Comparison of ENCODE assay signal across 8 cellular contexts in genomic region chr3:105867690-105868449, GRCh38. TPM values are rescaled to one million over a fixed set of nuclear protein-coding genes. Genes with fewer than 3 reads are reported as not detected.
DNase-seq lines count a peak whose midpoint lies in the region; ATAC-seq, FAIRE-seq and TF ChIP-seq lines count a peak whose summit lies in the region.

No MANE protein-coding gene starts in this region.

- peak; percentile 20 for DNase-seq in activated naive CD4-positive, alpha-beta T cell treated with anti-CD3 and anti-CD28 coated beads, Interleukin-2, amount 10 ng/mL, durations not matched to agents 7 days and 5 days
- no peak for DNase-seq in activated naive CD4-positive, alpha-beta T cell treated with Interleukin-2 at 50 U/mL for 16 hours
- DNase-seq in SW480 (ENCODE audit: low spot score) (peak; percentile 27), pancreas (peak in 1 of 6 donors; percentile 13), GM13977 (ENCODE audit: low spot score) (no peak), NCI-H1092 treated with DMSO at 0.1 percent for 48 hours (lab: John Stamatoyannopoulos, UW) (no peak), GM12891 (ENCODE audit: insufficient read length, low spot score) (no peak)

- FAIRE-seq in pancreas (lab: Jason Lieb, UNC) (no peak), GM12891 (lab: Jason Lieb, UNC) (no peak)

- H3K4me1 ChIP-seq in esophagus (ENCODE audit: control insufficient read depth in 2 of 2, insufficient read depth in 2 of 2, low read length in 1 of 2) (no peaks in the 10 kb centered on the region), pancreas (peaks cover 12 to 26% (median 15%) of the 10 kb centered on the region in 3 donors)

- CTCF ChIA-PET in activated naive CD4-positive, alpha-beta T cell treated with anti-CD3 and anti-CD28 coated beads, Interleukin-2, amount 10 ng/mL, durations not matched to agents 7 days and 5 days (lab: Charles Lee), result interaction anchor here (1.1 kb wide), 1 partner anchor 39 kb away, joined by 3 read pairs; no protein-coding TSS in a partner anchor

- H3K27me3 ChIP-seq in esophagus (ENCODE audit: control insufficient read depth in 1 of 2, insufficient read depth in 2 of 2, low read length in 2 of 2) (no peaks in the 10 kb centered on the region), pancreas (no peaks in the 10 kb centered on the region)

- TF ChIP-seq POLR2A in GM12891 (IDR thresholded peaks at IDR 0.05; ENCODE audit: low read depth, low read length), result no peak

- in situ Hi-C loops in GM13977 (cut with MboI; ENCODE audit: low pct_unique_long_range_greater_than_20kb, low sequenced_read_pairs, unreplicated experiment), result loop anchor here (25.0 kb wide), 1 partner anchor 744 kb away; no protein-coding TSS in a partner anchor

- peak overlapping the region; percentile 94 for H3K27ac ChIP-seq in esophagus (ENCODE audit: low read depth in 2 of 2, low read length in 1 of 2)
- H3K27ac ChIP-seq in pancreas, result peak overlapping the region; percentile 76 to 95 (median 91)

- H3K9me3 ChIP-seq in esophagus (ENCODE audit: control insufficient read depth in 2 of 2, insufficient read depth in 1 of 2, low read depth in 1 of 2, low read length in 1 of 2) (no peaks in the 10 kb centered on the region), pancreas (no peaks in the 10 kb centered on the region)

- peak overlapping the region; percentile 95 for H3K27ac Mint-ChIP-seq in activated naive CD4-positive, alpha-beta T cell treated with anti-CD3 and anti-CD28 coated beads, Interleukin-2, amount 10 ng/mL, durations not matched to agents 7 days and 5 days

- ATAC-seq in pancreas, result no peak

- whole genome bisulfite sequencing in esophagus, 2 donors, result 1 to 2% methylated on average over 19 of the region's 19 CpGs
- WGBS in pancreas, 2 donors, result 1% methylated on average over 19 of the region's 19 CpGs

- no peaks in the 10 kb centered on the region for H3K9me3 Mint-ChIP-seq in activated naive CD4-positive, alpha-beta T cell treated with anti-CD3 and anti-CD28 coated beads, Interleukin-2, amount 10 ng/mL, durations not matched to agents 7 days and 5 days

- H3K4me3 ChIP-seq in esophagus (ENCODE audit: low read depth in 1 of 2, low read length in 2 of 2), result peak overlapping the region; percentile 68 to 72
- peak overlapping the region; percentile 62 to 94 (median 88) for H3K4me3 ChIP-seq in pancreas

- H3K36me3 Mint-ChIP-seq in activated naive CD4-positive, alpha-beta T cell treated with anti-CD3 and anti-CD28 coated beads, Interleukin-2, amount 10 ng/mL, durations not matched to agents 7 days and 5 days, result peaks cover 42% of the 10 kb centered on the region

- TF ChIP-seq CTCF in pancreas (IDR thresholded peaks at IDR 0.05), result no peak
- TF ChIP-seq CTCF in GM13977 (IDR thresholded peaks at IDR 0.05; ENCODE audit: extremely low read depth, insufficient read depth, missing control alignments), result no peak

- peaks cover 36% of the 10 kb centered on the region for H3K4me1 Mint-ChIP-seq in activated naive CD4-positive, alpha-beta T cell treated with anti-CD3 and anti-CD28 coated beads, Interleukin-2, amount 10 ng/mL, durations not matched to agents 7 days and 5 days

- no peaks in the 10 kb centered on the region for H3K27me3 Mint-ChIP-seq in activated naive CD4-positive, alpha-beta T cell treated with anti-CD3 and anti-CD28 coated beads, Interleukin-2, amount 10 ng/mL, durations not matched to agents 7 days and 5 days

- peak overlapping the region; percentile 96 for H3K4me3 Mint-ChIP-seq in activated naive CD4-positive, alpha-beta T cell treated with anti-CD3 and anti-CD28 coated beads, Interleukin-2, amount 10 ng/mL, durations not matched to agents 7 days and 5 days

- intact Hi-C loops in pancreas (cut with DNase I), result no loop called here

- no peaks in the 10 kb centered on the region for H3K36me3 ChIP-seq in esophagus (ENCODE audit: control insufficient read depth in 2 of 2, insufficient read depth in 2 of 2, low read length in 1 of 2)
- no peaks in the 10 kb centered on the region for H3K36me3 ChIP-seq in pancreas

TF ChIP-seq in GM12891, 5 proteins besides CTCF, POLR2A, EP300 and RAD21:
- TF ChIP-seq TAF1 (IDR thresholded peaks at IDR 0.05; ENCODE audit: low read depth, low read length) (no peak), POLR2AphosphoS5 (IDR thresholded peaks at IDR 0.05; ENCODE audit: low read depth, low read length) (no peak; the same call in 1 of the 2 replicates)

RNA-seq across cellular contexts. Expression of gene CBLB, which starts 0.9 kb away (rescaled TPM):
- polyA plus RNA-seq in esophagus, result 1 to 10 TPM; 3.8 to 4.8 TPM
- total RNA-seq in pancreas, result 10 to 100 TPM in 4 of 6 donors, 1 to 10 TPM in 2; 9.1 to 23.3 (median 12.3) TPM
- polyA plus RNA-seq in pancreas, result 1 to 10 TPM; 5.3 to 9.5 TPM
- polyA plus RNA-seq in GM12891 (2012; ENCODE audit: low read depth, missing spikeins), result 27.6 TPM

Comparison
In these comparisons a context has a peak if more than half of its experiments do, and no peak if none do; other contexts are left out.
1. DNase-seq: peak in activated naive CD4-positive, alpha-beta T cell treated with anti-CD3 and anti-CD28 coated beads, Interleukin-2, amount 10 ng/mL, durations not matched to agents 7 days and 5 days (single experiment) and SW480 (single experiment); none in activated naive CD4-positive, alpha-beta T cell treated with Interleukin-2 at 50 U/mL for 16 hours (single experiment), GM13977 (single experiment), NCI-H1092 treated with DMSO at 0.1 percent for 48 hours (single experiment) and GM12891 (single experiment).